11 cellular contexts compared by ENCODE assay signal in the genomic region with DNA sequence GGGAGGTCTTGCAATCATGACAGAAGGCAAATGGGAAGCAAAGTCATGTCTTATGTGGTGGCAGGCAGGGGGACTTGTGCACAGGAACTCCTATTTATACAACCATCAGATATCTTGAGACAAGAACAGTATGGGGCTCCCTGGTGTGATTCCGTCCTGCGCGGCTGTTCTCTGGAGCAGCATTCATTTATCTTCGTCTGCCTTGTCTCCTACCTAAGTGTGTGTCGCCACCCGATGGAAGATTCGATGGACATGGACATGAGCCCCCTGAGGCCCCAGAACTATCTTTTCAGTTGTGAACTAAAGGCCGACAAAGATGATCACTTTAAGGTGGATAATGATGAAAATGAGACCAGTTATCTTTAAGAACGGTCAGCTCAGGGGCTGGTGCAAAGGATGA. TPM values are rescaled to one million over a fixed set of nuclear protein-coding genes. Genes with fewer than 3 reads are reported as not detected.
DNase-seq lines count a peak whose midpoint lies in the region; ATAC-seq and TF ChIP-seq lines count a peak whose summit lies in the region.
"Not testable (repeated sequence)": the region's sequence is repeated elsewhere in the genome, so short reads cannot be mapped to it uniquely, and the experiment has no call there.
"Had no signal": no experiment of that assay in that cellular context is flagged by ENCODE, and none has a peak within 500 bp of the region (broad histone marks: within the 10 kb centered on the region; RNA-seq: fewer than 3 reads in every experiment).

No MANE protein-coding gene starts in this region.

- CTCF ChIA-PET in CD4-positive, alpha-beta memory T cell (lab: Charles Lee; ENCODE audit: partially characterized antibody); OCI-LY7 (lab: Charles Lee; ENCODE audit: unreplicated experiment); activated CD4-positive, alpha-beta T cell treated with anti-CD3 and anti-CD28 coated beads, Interleukin-2, amount 10 ng/mL, durations not matched to agents 7 days and 5 days (lab: Charles Lee); activated naive CD4-positive, alpha-beta T cell treated with anti-CD3 and anti-CD28 coated beads for 36 hours (lab: Charles Lee); naive thymus-derived CD4-positive, alpha-beta T cell (lab: Charles Lee): not testable (repeated sequence)

- H2AFZ ChIP-seq in OCI-LY7 (ENCODE audit: low read length), result not testable (repeated sequence)

- in situ Hi-C loops in KBM-7 (cut with MboI; ENCODE audit: low pct_unique_long_range_greater_than_20kb, low sequenced_read_pairs), result not testable (repeated sequence)

- peak; percentile 51 for TF ChIP-seq CTCF in OCI-LY7 (conservative IDR thresholded peaks at IDR 0.05; ENCODE audit: low read length)

- not testable (repeated sequence) for DNase-seq in CD4-positive, alpha-beta memory T cell; OCI-LY7 (ENCODE audit: low spot score); activated CD4-positive, alpha-beta T cell treated with anti-CD3 and anti-CD28 coated beads, Interleukin-2, amount 10 ng/mL, durations not matched to agents 7 days and 5 days; naive thymus-derived CD4-positive, alpha-beta T cell
- peak; percentile 36 for DNase-seq in KBM-7
- peak; percentile 43 for DNase-seq in activated naive CD4-positive, alpha-beta T cell treated with anti-CD3 and anti-CD28 coated beads for 36 hours
- DNase-seq in dermis blood vessel endothelial cell, result peak; percentile 3

- H3K27ac ChIP-seq in CD4-positive, alpha-beta memory T cell (ENCODE audit: low read depth, low read length); OCI-LY7 (ENCODE audit: low read depth, low read length, poor library complexity, severe bottlenecking); naive thymus-derived CD4-positive, alpha-beta T cell (ENCODE audit: low read depth, low read length): not testable (repeated sequence)

- not testable (repeated sequence) for H3K9me3 ChIP-seq in CD4-positive, alpha-beta memory T cell (ENCODE audit: control insufficient read depth in 1 of 2, low read length in 2 of 2); OCI-LY7 (ENCODE audit: low read length)
- H3K9me3 ChIP-seq in naive thymus-derived CD4-positive, alpha-beta T cell (ENCODE audit: control insufficient read depth in 2 of 3, low read length in 3 of 3), result peaks cover 0 to 49% (median 4%) of the 10 kb centered on the region in 3 experiments

- H3K27me3 Mint-ChIP-seq in CD4-positive, alpha-beta memory T cell; activated CD4-positive, alpha-beta T cell treated with anti-CD3 and anti-CD28 coated beads, Interleukin-2, amount 10 ng/mL, durations not matched to agents 7 days and 5 days; activated naive CD4-positive, alpha-beta T cell treated with anti-CD3 and anti-CD28 coated beads for 36 hours (ENCODE audit: low read depth); naive thymus-derived CD4-positive, alpha-beta T cell: not testable (repeated sequence)

- peaks cover 0 to 54% (median 37%) of the 10 kb centered on the region in 8 donors for H3K9me3 Mint-ChIP-seq in CD4-positive, alpha-beta memory T cell
- H3K9me3 Mint-ChIP-seq in activated CD4-positive, alpha-beta T cell treated with anti-CD3 and anti-CD28 coated beads, Interleukin-2, amount 10 ng/mL, durations not matched to agents 7 days and 5 days, result peaks cover 28% of the 10 kb centered on the region
- peaks cover 20% of the 10 kb centered on the region for H3K9me3 Mint-ChIP-seq in activated naive CD4-positive, alpha-beta T cell treated with anti-CD3 and anti-CD28 coated beads for 36 hours
- H3K9me3 Mint-ChIP-seq in naive thymus-derived CD4-positive, alpha-beta T cell, result peaks cover 4 to 88% (median 41%) of the 10 kb centered on the region in 11 donors

- intact Hi-C loops in CD4-positive, alpha-beta memory T cell (cut with micrococcal nuclease); OCI-LY7 (cut with micrococcal nuclease; ENCODE audit: unreplicated experiment); activated naive CD4-positive, alpha-beta T cell treated with anti-CD3 and anti-CD28 coated beads for 36 hours (cut with micrococcal nuclease); naive thymus-derived CD4-positive, alpha-beta T cell (cut with micrococcal nuclease): not testable (repeated sequence)

- H3K36me3 Mint-ChIP-seq in CD4-positive, alpha-beta memory T cell, result peaks cover 74 to 84% of the 10 kb centered on the region in 2 donors
- H3K36me3 Mint-ChIP-seq in activated CD4-positive, alpha-beta T cell treated with anti-CD3 and anti-CD28 coated beads, Interleukin-2, amount 10 ng/mL, durations not matched to agents 7 days and 5 days (ENCODE audit: low read depth), result peaks cover 89% of the 10 kb centered on the region
- H3K36me3 Mint-ChIP-seq in activated naive CD4-positive, alpha-beta T cell treated with anti-CD3 and anti-CD28 coated beads for 36 hours (ENCODE audit: low read depth), result peaks cover 65% of the 10 kb centered on the region
- H3K36me3 Mint-ChIP-seq in naive thymus-derived CD4-positive, alpha-beta T cell, result peaks cover 28 to 85% (median 83%) of the 10 kb centered on the region in 5 donors

- not testable (repeated sequence) for H3K4me2 ChIP-seq in OCI-LY7 (ENCODE audit: low read length)

- H3K27me3 ChIP-seq in CD4-positive, alpha-beta memory T cell (ENCODE audit: insufficient read depth, low read length); naive thymus-derived CD4-positive, alpha-beta T cell (ENCODE audit: control insufficient read depth in 2 of 2, insufficient read depth in 2 of 2, low read length in 2 of 2): not testable (repeated sequence)

- POLR2A ChIA-PET in CD4-positive, alpha-beta memory T cell (lab: Charles Lee; ENCODE audit: partially characterized antibody), result interaction anchor here (0.8 kb wide), 1 partner anchor 47 kb away, joined by 4 read pairs; no protein-coding TSS in a partner anchor
- POLR2A ChIA-PET in OCI-LY7 (lab: Charles Lee); activated CD4-positive, alpha-beta T cell treated with anti-CD3 and anti-CD28 coated beads, Interleukin-2, amount 10 ng/mL, durations not matched to agents 7 days and 5 days (lab: Charles Lee); naive thymus-derived CD4-positive, alpha-beta T cell (lab: Charles Lee): not testable (repeated sequence)

- peaks cover 31% of the 10 kb centered on the region for H3K4me1 ChIP-seq in CD4-positive, alpha-beta memory T cell (ENCODE audit: insufficient read depth, low read length)
- not testable (repeated sequence) for H3K4me1 ChIP-seq in OCI-LY7 (ENCODE audit: insufficient read depth, low read length, poor library complexity, severe bottlenecking); naive thymus-derived CD4-positive, alpha-beta T cell (ENCODE audit: control insufficient read depth in 2 of 2, insufficient read depth in 2 of 2, low read length in 2 of 2)

- H3K4me1 Mint-ChIP-seq in CD4-positive, alpha-beta memory T cell, result peaks cover 30 to 62% (median 38%) of the 10 kb centered on the region in 4 donors
- peaks cover 70% of the 10 kb centered on the region for H3K4me1 Mint-ChIP-seq in activated CD4-positive, alpha-beta T cell treated with anti-CD3 and anti-CD28 coated beads, Interleukin-2, amount 10 ng/mL, durations not matched to agents 7 days and 5 days
- peaks cover 56% of the 10 kb centered on the region for H3K4me1 Mint-ChIP-seq in activated naive CD4-positive, alpha-beta T cell treated with anti-CD3 and anti-CD28 coated beads for 36 hours (ENCODE audit: low read depth)
- H3K4me1 Mint-ChIP-seq in naive thymus-derived CD4-positive, alpha-beta T cell, result peaks cover 0 to 69% (median 51%) of the 10 kb centered on the region in 7 donors

- H3K9me2 ChIP-seq in OCI-LY7 (ENCODE audit: insufficient read depth, low read length), result not testable (repeated sequence)

- H3K36me3 ChIP-seq in CD4-positive, alpha-beta memory T cell (ENCODE audit: insufficient read depth, low read length), result peaks cover 44% of the 10 kb centered on the region
- peaks cover 85% of the 10 kb centered on the region for H3K36me3 ChIP-seq in OCI-LY7 (ENCODE audit: insufficient read depth, low read length)
- H3K36me3 ChIP-seq in naive thymus-derived CD4-positive, alpha-beta T cell (ENCODE audit: control insufficient read depth in 2 of 3, insufficient read depth in 3 of 3, low read length in 3 of 3), result peaks cover 24 to 61% (median 37%) of the 10 kb centered on the region in 3 experiments

- H4K20me1 ChIP-seq in OCI-LY7 (ENCODE audit: insufficient read depth, low read length), result not testable (repeated sequence)

- peak overlapping the region in 4 of 7 donors; percentile 43 to 82 (median 64) for H3K27ac Mint-ChIP-seq in CD4-positive, alpha-beta memory T cell
- H3K27ac Mint-ChIP-seq in activated CD4-positive, alpha-beta T cell treated with anti-CD3 and anti-CD28 coated beads, Interleukin-2, amount 10 ng/mL, durations not matched to agents 7 days and 5 days, result peak overlapping the region; percentile 65
- peak overlapping the region; percentile 50 for H3K27ac Mint-ChIP-seq in activated naive CD4-positive, alpha-beta T cell treated with anti-CD3 and anti-CD28 coated beads for 36 hours
- H3K27ac Mint-ChIP-seq in naive thymus-derived CD4-positive, alpha-beta T cell, result peak overlapping the region in 7 of 9 donors; percentile 25 to 83 (median 61)

- not testable (repeated sequence) for H3K4me3 ChIP-seq in CD4-positive, alpha-beta memory T cell (ENCODE audit: low read length in 2 of 2); OCI-LY7 (ENCODE audit: low read depth, low read length, poor library complexity, severe bottlenecking); naive thymus-derived CD4-positive, alpha-beta T cell (ENCODE audit: low read length)

- not testable (repeated sequence) for H3K79me2 ChIP-seq in OCI-LY7 (ENCODE audit: insufficient read depth, low read depth, low read length)

- not testable (repeated sequence) for BruUV-seq in OCI-LY7 (replicated peaks; lab: Mats Ljungman, UMichigan)

- ATAC-seq in naive thymus-derived CD4-positive, alpha-beta T cell, result not testable (repeated sequence)

- not testable (repeated sequence) for H3K4me3 Mint-ChIP-seq in CD4-positive, alpha-beta memory T cell; activated CD4-positive, alpha-beta T cell treated with anti-CD3 and anti-CD28 coated beads, Interleukin-2, amount 10 ng/mL, durations not matched to agents 7 days and 5 days; activated naive CD4-positive, alpha-beta T cell treated with anti-CD3 and anti-CD28 coated beads for 36 hours
- peak overlapping the region in 2 of 10 donors; percentile 10 to 50 for H3K4me3 Mint-ChIP-seq in naive thymus-derived CD4-positive, alpha-beta T cell

RNA-seq across cellular contexts. Expression of a gene that starts 25.6 kb away (rescaled TPM):
- 100 to 1,000 TPM; 294 to 297 TPM for total RNA-seq in CD4-positive, alpha-beta memory T cell
- polyA plus RNA-seq in CD4-positive, alpha-beta memory T cell, result 100 to 1,000 TPM; 241 to 288 TPM
- total RNA-seq in OCI-LY7 (2014; rRNA removed; shearing (Covaris generic)), result 56.9 and 59.6 TPM in 2 replicates
- total RNA-seq in OCI-LY7 (2022) (146 and 177 TPM in 2 replicates), dermis blood vessel endothelial cell (1.2 and 2.4 TPM in 2 replicates)
- total RNA-seq in activated CD4-positive, alpha-beta T cell treated with anti-CD3 and anti-CD28 coated beads, Interleukin-2, amount 10 ng/mL, durations not matched to agents 7 days and 5 days, result 100 to 1,000 TPM; 296 to 299 TPM
- total RNA-seq in activated naive CD4-positive, alpha-beta T cell treated with anti-CD3 and anti-CD28 coated beads for 36 hours, result 100 to 1,000 TPM; 176 to 184 TPM
- total RNA-seq in naive thymus-derived CD4-positive, alpha-beta T cell, result 100 to 1,000 TPM; 182 to 378 (median 327) TPM
- polyA plus RNA-seq in naive thymus-derived CD4-positive, alpha-beta T cell, result 100 to 1,000 TPM; 319 to 323 TPM

RNA-seq across cellular contexts. Expression of a gene that starts 37.7 kb away (rescaled TPM):
- 1 to 10 TPM; 7.2 to 8.6 TPM for total RNA-seq in CD4-positive, alpha-beta memory T cell
- 1 to 10 TPM; 4.3 to 7.5 TPM for polyA plus RNA-seq in CD4-positive, alpha-beta memory T cell
- 68.4 and 73.3 TPM in 2 replicates for total RNA-seq in OCI-LY7 (2014; rRNA removed; shearing (Covaris generic))
- total RNA-seq in OCI-LY7 (2022), result 106 and 114 TPM in 2 replicates
- total RNA-seq in activated CD4-positive, alpha-beta T cell treated with anti-CD3 and anti-CD28 coated beads, Interleukin-2, amount 10 ng/mL, durations not matched to agents 7 days and 5 days, result 1 to 10 TPM; 1.2 to 1.4 TPM
- 1 to 10 TPM; 1.7 to 1.9 TPM for total RNA-seq in activated naive CD4-positive, alpha-beta T cell treated with anti-CD3 and anti-CD28 coated beads for 36 hours
- total RNA-seq in dermis blood vessel endothelial cell, result not detected in 2 replicates
- 1 to 10 TPM in 2 of 5 experiments, under 1 TPM in 1, not detected in 2; 0.43 to 6.1 (median 2.5) TPM for total RNA-seq in naive thymus-derived CD4-positive, alpha-beta T cell
- under 1 TPM; 0.38 to 0.39 TPM for polyA plus RNA-seq in naive thymus-derived CD4-positive, alpha-beta T cell
- total RNA-seq: HT-29, IMR-90, LHCN-M2, NCI-H460 had no signal
- polyA plus RNA-seq: IMR-90 had no signal

Comparison
In these comparisons a context has a peak if more than half of its experiments do, and no peak if none do; other contexts are left out.
1. RNA of a gene that starts 25.6 kb away (total RNA-seq): 182 to 378 TPM in naive thymus-derived CD4-positive, alpha-beta T cell, 296 to 299 TPM in activated CD4-positive, alpha-beta T cell treated with anti-CD3 and anti-CD28 coated beads, Interleukin-2, amount 10 ng/mL, durations not matched to agents 7 days and 5 days, 294 to 297 TPM in CD4-positive, alpha-beta memory T cell, 176 to 184 TPM in activated naive CD4-positive, alpha-beta T cell treated with anti-CD3 and anti-CD28 coated beads for 36 hours and 56.9 to 177 TPM in OCI-LY7; 1.2 to 2.4 TPM in dermis blood vessel endothelial cell; every median in the first group is over 10 times any median in the second.
2. RNA of a gene that starts 37.7 kb away (total RNA-seq): 68.4 to 114 TPM in OCI-LY7; 7.2 to 8.6 TPM in CD4-positive, alpha-beta memory T cell, 1.7 to 1.9 TPM in activated naive CD4-positive, alpha-beta T cell treated with anti-CD3 and anti-CD28 coated beads for 36 hours, 1.2 to 1.4 TPM in activated CD4-positive, alpha-beta T cell treated with anti-CD3 and anti-CD28 coated beads, Interleukin-2, amount 10 ng/mL, durations not matched to agents 7 days and 5 days, 0.43 to 6.1 TPM in naive thymus-derived CD4-positive, alpha-beta T cell and not detected in dermis blood vessel endothelial cell; every median in the first group is over 4 times any median in the second.
3. Peak in every context shown above with its lines, with median percentiles within 50 percentile points of each other: H3K27ac Mint-ChIP-seq.